Comparison of ENCODE assay signal across 8 cellular contexts in genomic region chr19:18932216-18932841, GRCh38. TPM values are rescaled to one million over a fixed set of nuclear protein-coding genes. Genes with fewer than 3 reads are reported as not detected.
A peak's percentile ranks its signal among the peaks of the same experiment; 100 is the strongest.
DNase-seq lines count a peak whose midpoint lies in the region; ATAC-seq and TF ChIP-seq lines count a peak whose summit lies in the region.

No MANE protein-coding gene starts in this region.

- 19 to 42% methylated on average over 37 of the region's 37 CpGs for WGBS in lung, 2 donors

- ATAC-seq in lung (ENCODE audit: insufficient read depth, low FRiP score) = peak; percentile 73

- H3K27ac ChIP-seq in coronary artery = peak overlapping the region in 1 of 2 donors; percentile 54
- H3K27ac ChIP-seq in lung (ENCODE audit: low read depth in 1 of 2, low read length in 1 of 2) = no peak overlapping the region

- peaks cover 0 to 3% of the 10 kb centered on the region in 2 donors for H3K4me1 ChIP-seq in lung (ENCODE audit: control insufficient read depth in 2 of 2, insufficient read depth in 2 of 2, low read length in 2 of 2)

- H3K4me3 ChIP-seq in coronary artery (peak overlapping the region; percentile 51), lung (no peak overlapping the region)

- H3K9me3 ChIP-seq in lung (ENCODE audit: control insufficient read depth in 2 of 2, insufficient read depth in 1 of 2, low read length in 1 of 2) = peaks cover 0 to 1% of the 10 kb centered on the region in 2 donors

- no peaks in the 10 kb centered on the region for H3K27me3 ChIP-seq in lung (ENCODE audit: control insufficient read depth, insufficient read depth)

- peaks cover 0 to 31% of the 10 kb centered on the region in 2 donors for H3K36me3 ChIP-seq in lung (ENCODE audit: control insufficient read depth in 2 of 2, insufficient read depth in 2 of 2, low read length in 2 of 2)

- TF ChIP-seq CTCF in coronary artery (IDR thresholded peaks at IDR 0.05) (no peak), lung (IDR thresholded peaks at IDR 0.05; ENCODE audit: control extremely low read depth, extremely low read depth) (no peak)

- DNase-seq in CMK (ENCODE audit: low read depth) = peak; percentile 57
- peak; percentile 84 for DNase-seq in NAMALWA (ENCODE audit: low spot score)
- DNase-seq in activated CD4-positive, alpha-beta T cell treated with anti-CD3 and anti-CD28 coated beads, Interleukin-2, amount 50 U/mL, for 1 hour = peak; percentile 91
- DNase-seq in coronary artery (ENCODE audit: low spot score) = no peak
- peak; percentile 81 for DNase-seq in lung (ENCODE audit: low spot score)
- DNase-seq in stimulated activated CD8-positive, alpha-beta memory T cell treated with anti-CD3 and anti-CD28 coated beads, Interleukin-4, amount 100 ng/mL, for 24 hours (ENCODE audit: low read depth) = peak; percentile 70
- DNase-seq in epidermal melanocyte (ENCODE audit: insufficient read length, low spot score) = no peak
- DNase-seq in SK-N-DZ (ENCODE audit: low spot score) = no peak

RNA-seq across cellular contexts. Expression of gene HOMER3, which starts 8.7 kb away (rescaled TPM):
- total RNA-seq in lung = 10 to 100 TPM; 22.0 to 24.6 TPM
- polyA plus RNA-seq in lung = 10 to 100 TPM; 23.8 to 40.2 TPM
- 39.8 and 69.9 TPM in 2 replicates for polyA plus RNA-seq in SK-N-DZ (2014; cell fraction: cytosol; rRNA removed)
- polyA plus RNA-seq in SK-N-DZ (2014; cell fraction: nucleus; rRNA removed) = 89.5 and 131 TPM in 2 replicates

RNA-seq across cellular contexts. Expression of gene DDX49, which starts 12.8 kb away (rescaled TPM):
- total RNA-seq in lung = 10 to 100 TPM; 32.2 to 59.8 TPM
- 10 to 100 TPM; 52.6 to 69.1 TPM for polyA plus RNA-seq in lung
- polyA plus RNA-seq in SK-N-DZ (2014; cell fraction: cytosol; rRNA removed) = 74.4 and 86.0 TPM in 2 replicates
- 61.0 and 74.5 TPM in 2 replicates for polyA plus RNA-seq in SK-N-DZ (2014; cell fraction: nucleus; rRNA removed)

RNA-seq across cellular contexts. Expression of gene COPE, which starts 13.1 kb away (rescaled TPM):
- 100 to 1,000 TPM in 1 of 2 donors, 10 to 100 TPM in 1; 94.1 to 265 TPM for total RNA-seq in lung
- polyA plus RNA-seq in lung = 100 to 1,000 TPM; 285 to 365 TPM
- polyA plus RNA-seq in SK-N-DZ (2014; cell fraction: cytosol; rRNA removed) = 379 and 401 TPM in 2 replicates
- 193 and 231 TPM in 2 replicates for polyA plus RNA-seq in SK-N-DZ (2014; cell fraction: nucleus; rRNA removed)

RNA-seq across cellular contexts. Expression of gene CERS1, which starts 36.4 kb away (rescaled TPM):
- 1 to 10 TPM in 1 of 2 donors, under 1 TPM in 1; 0.55 to 1.7 TPM for total RNA-seq in lung
- under 1 TPM; 0.14 to 0.16 TPM for polyA plus RNA-seq in lung
- 12.0 and 23.7 TPM in 2 replicates for polyA plus RNA-seq in SK-N-DZ (2014; cell fraction: cytosol; rRNA removed)
- polyA plus RNA-seq in SK-N-DZ (2014; cell fraction: nucleus; rRNA removed) = 6.2 and 9.1 TPM in 2 replicates

Comparison
In these comparisons a context has a peak if more than half of its experiments do, and no peak if none do; other contexts are left out.
1. DNase-seq: peak in CMK (single experiment), NAMALWA (single experiment), activated CD4-positive, alpha-beta T cell treated with anti-CD3 and anti-CD28 coated beads, Interleukin-2, amount 50 U/mL, for 1 hour (single experiment), lung (single experiment) and stimulated activated CD8-positive, alpha-beta memory T cell treated with anti-CD3 and anti-CD28 coated beads, Interleukin-4, amount 100 ng/mL, for 24 hours (single experiment); none in coronary artery (single experiment), epidermal melanocyte (single experiment) and SK-N-DZ (single experiment).